8 cellular contexts compared by ENCODE assay signal in genomic region chr4:140094701-140095420, GRCh38. TPM values are rescaled to one million over a fixed set of nuclear protein-coding genes. Genes with fewer than 3 reads are reported as not detected.
A peak's percentile ranks its signal among the peaks of the same experiment; 100 is the strongest.
DNase-seq lines count a peak whose midpoint lies in the region; ATAC-seq and TF ChIP-seq lines count a peak whose summit lies in the region.

No MANE protein-coding gene starts in this region.

- peak overlapping the region; percentile 76 for H3K9ac ChIP-seq in BLaER1

- H3K4me1 ChIP-seq in BLaER1 (peaks cover 95% of the 10 kb centered on the region), thymus (ENCODE audit: control insufficient read depth, insufficient read depth, low read length) (peaks cover 46% of the 10 kb centered on the region)

- peaks cover 3% of the 10 kb centered on the region for H3K36me3 Mint-ChIP-seq in activated CD4-positive, alpha-beta memory T cell treated with anti-CD3 and anti-CD28 coated beads, Interleukin-2, amount 10 ng/mL, durations not matched to agents 7 days and 5 days (ENCODE audit: low read depth)
- H3K36me3 Mint-ChIP-seq in endothelial cell (ENCODE audit: low read depth, unreplicated experiment), result peaks cover 4% of the 10 kb centered on the region
- H3K36me3 Mint-ChIP-seq in natural killer cell treated with Interleukin-12 subunit alpha and Interleukin-12 subunit beta and Interleukin-15 and Interleukin-18, amount 100 ng/mL, for 72 hours, result peaks cover 14% of the 10 kb centered on the region

- H3K9me3 Mint-ChIP-seq in activated CD4-positive, alpha-beta memory T cell treated with anti-CD3 and anti-CD28 coated beads, Interleukin-2, amount 10 ng/mL, durations not matched to agents 7 days and 5 days, result no peaks in the 10 kb centered on the region
- H3K9me3 Mint-ChIP-seq in endothelial cell (ENCODE audit: unreplicated experiment), result no peaks in the 10 kb centered on the region
- no peaks in the 10 kb centered on the region for H3K9me3 Mint-ChIP-seq in natural killer cell treated with Interleukin-12 subunit alpha and Interleukin-12 subunit beta and Interleukin-15 and Interleukin-18, amount 100 ng/mL, for 72 hours

- CTCF ChIA-PET in activated CD4-positive, alpha-beta memory T cell treated with anti-CD3 and anti-CD28 coated beads, Interleukin-2, amount 10 ng/mL, durations not matched to agents 7 days and 5 days (lab: Charles Lee), result interaction anchor here (0.6 to 1.8 kb wide), 4 partner anchors 9 to 159 kb away, joined by 3 to 8 read pairs (median 6); no protein-coding TSS in a partner anchor

- H3K27me3 ChIP-seq in BLaER1, result no peaks in the 10 kb centered on the region
- H3K27me3 ChIP-seq in thymus (ENCODE audit: control insufficient read depth, insufficient read depth), result no peaks in the 10 kb centered on the region

- ATAC-seq in natural killer cell treated with Interleukin-12 subunit alpha and Interleukin-12 subunit beta and Interleukin-15 and Interleukin-18, amount 100 ng/mL, for 72 hours, result peak; percentile 39 to 53
- ATAC-seq in GM21390 (IDR thresholded peaks at IDR 0.05; ENCODE audit: unreplicated experiment) (no peak), HG03520 (IDR thresholded peaks at IDR 0.05; ENCODE audit: unreplicated experiment) (no peak)

- H3K4me1 Mint-ChIP-seq in activated CD4-positive, alpha-beta memory T cell treated with anti-CD3 and anti-CD28 coated beads, Interleukin-2, amount 10 ng/mL, durations not matched to agents 7 days and 5 days, result peaks cover 87% of the 10 kb centered on the region
- H3K4me1 Mint-ChIP-seq in endothelial cell (ENCODE audit: unreplicated experiment), result peaks cover 92% of the 10 kb centered on the region
- H3K4me1 Mint-ChIP-seq in natural killer cell treated with Interleukin-12 subunit alpha and Interleukin-12 subunit beta and Interleukin-15 and Interleukin-18, amount 100 ng/mL, for 72 hours (ENCODE audit: low read depth in 2 of 2), result peaks cover 47 to 77% of the 10 kb centered on the region in 2 donors

- no peaks in the 10 kb centered on the region for H4K20me1 ChIP-seq in BLaER1

- DNase-seq in NCI-H1092 (lab: John Stamatoyannopoulos, UW), result peak; percentile 47
- peak; percentile 57 for DNase-seq in activated CD4-positive, alpha-beta memory T cell treated with anti-CD3 and anti-CD28 coated beads, Interleukin-2, amount 10 ng/mL, durations not matched to agents 7 days and 5 days
- DNase-seq in endothelial cell (ENCODE audit: low spot score), result peak; percentile 50
- no peak for DNase-seq in natural killer cell treated with Interleukin-12 subunit alpha and Interleukin-12 subunit beta and Interleukin-15 and Interleukin-18, amount 100 ng/mL, for 72 hours (ENCODE audit: low spot score)

- H3K9me3 ChIP-seq in BLaER1, result no peaks in the 10 kb centered on the region
- no peaks in the 10 kb centered on the region for H3K9me3 ChIP-seq in thymus (ENCODE audit: control insufficient read depth)

- H3K27ac Mint-ChIP-seq in activated CD4-positive, alpha-beta memory T cell treated with anti-CD3 and anti-CD28 coated beads, Interleukin-2, amount 10 ng/mL, durations not matched to agents 7 days and 5 days, result peak overlapping the region; percentile 89
- H3K27ac Mint-ChIP-seq in endothelial cell (ENCODE audit: unreplicated experiment), result peak overlapping the region; percentile 94
- H3K27ac Mint-ChIP-seq in natural killer cell treated with Interleukin-12 subunit alpha and Interleukin-12 subunit beta and Interleukin-15 and Interleukin-18, amount 100 ng/mL, for 72 hours, result peak overlapping the region; percentile 93 to 97

- H3K4me3 Mint-ChIP-seq in activated CD4-positive, alpha-beta memory T cell treated with anti-CD3 and anti-CD28 coated beads, Interleukin-2, amount 10 ng/mL, durations not matched to agents 7 days and 5 days, result peak overlapping the region; percentile 72
- H3K4me3 Mint-ChIP-seq in endothelial cell (ENCODE audit: unreplicated experiment), result peak overlapping the region; percentile 66
- H3K4me3 Mint-ChIP-seq in natural killer cell treated with Interleukin-12 subunit alpha and Interleukin-12 subunit beta and Interleukin-15 and Interleukin-18, amount 100 ng/mL, for 72 hours, result peak overlapping the region; percentile 87

- no peaks in the 10 kb centered on the region for H3K36me3 ChIP-seq in BLaER1
- H3K36me3 ChIP-seq in thymus (ENCODE audit: control insufficient read depth, insufficient read depth), result no peaks in the 10 kb centered on the region

- H3K27ac ChIP-seq in BLaER1 (peak overlapping the region; percentile 90), thymus (ENCODE audit: low read depth) (peak overlapping the region; percentile 87)

- POLR2A ChIA-PET in activated CD4-positive, alpha-beta memory T cell treated with anti-CD3 and anti-CD28 coated beads, Interleukin-2, amount 10 ng/mL, durations not matched to agents 7 days and 5 days (lab: Charles Lee), result interaction anchor here (0.6 to 3.3 kb wide), 13 partner anchors 9 to 538 kb away, joined by 3 to 16 read pairs (median 5); partner anchors contain the start of genes SCOC and SETD7

- H3K4me2 ChIP-seq in BLaER1, result peak overlapping the region; percentile 88

- WGBS in thymus, result 21% methylated on average over 11 of the region's 11 CpGs

- H3K4me3 ChIP-seq in BLaER1 (peak overlapping the region; percentile 60), thymus (ENCODE audit: low read length) (peak overlapping the region; percentile 3)

- no peak for TF ChIP-seq CTCF in endothelial cell (IDR thresholded peaks at IDR 0.05; ENCODE audit: unreplicated experiment)

- H3K27me3 Mint-ChIP-seq in activated CD4-positive, alpha-beta memory T cell treated with anti-CD3 and anti-CD28 coated beads, Interleukin-2, amount 10 ng/mL, durations not matched to agents 7 days and 5 days, result no peaks in the 10 kb centered on the region
- peaks cover 10% of the 10 kb centered on the region for H3K27me3 Mint-ChIP-seq in endothelial cell (ENCODE audit: unreplicated experiment)
- H3K27me3 Mint-ChIP-seq in natural killer cell treated with Interleukin-12 subunit alpha and Interleukin-12 subunit beta and Interleukin-15 and Interleukin-18, amount 100 ng/mL, for 72 hours, result peaks cover 20 to 24% of the 10 kb centered on the region in 2 donors

RNA-seq across cellular contexts. Expression of gene MAML3, which starts 59.1 kb away (rescaled TPM):
- total RNA-seq in activated CD4-positive, alpha-beta memory T cell treated with anti-CD3 and anti-CD28 coated beads, Interleukin-2, amount 10 ng/mL, durations not matched to agents 7 days and 5 days, result 1 to 10 TPM; 2.5 to 2.6 TPM
- total RNA-seq in endothelial cell (ENCODE audit: unreplicated experiment), result 31.0 TPM
- total RNA-seq in natural killer cell treated with Interleukin-12 subunit alpha and Interleukin-12 subunit beta and Interleukin-15 and Interleukin-18, amount 100 ng/mL, for 72 hours, result 1 to 10 TPM in 1 of 2 donors, under 1 TPM in 1; 0.40 to 1.3 TPM
- 5.2 TPM for polyA plus RNA-seq in thymus

Comparison
In these comparisons a context has a peak if more than half of its experiments do, and no peak if none do; other contexts are left out.
1. ATAC-seq: peak in natural killer cell treated with Interleukin-12 subunit alpha and Interleukin-12 subunit beta and Interleukin-15 and Interleukin-18, amount 100 ng/mL, for 72 hours (2 of 2); none in GM21390 (single experiment) and HG03520 (single experiment).
2. Peak in every context shown above with its lines, with median percentiles within 50 percentile points of each other: H3K27ac Mint-ChIP-seq and H3K4me3 Mint-ChIP-seq.